17 cellular contexts compared by ENCODE assay signal in the genomic region with DNA sequence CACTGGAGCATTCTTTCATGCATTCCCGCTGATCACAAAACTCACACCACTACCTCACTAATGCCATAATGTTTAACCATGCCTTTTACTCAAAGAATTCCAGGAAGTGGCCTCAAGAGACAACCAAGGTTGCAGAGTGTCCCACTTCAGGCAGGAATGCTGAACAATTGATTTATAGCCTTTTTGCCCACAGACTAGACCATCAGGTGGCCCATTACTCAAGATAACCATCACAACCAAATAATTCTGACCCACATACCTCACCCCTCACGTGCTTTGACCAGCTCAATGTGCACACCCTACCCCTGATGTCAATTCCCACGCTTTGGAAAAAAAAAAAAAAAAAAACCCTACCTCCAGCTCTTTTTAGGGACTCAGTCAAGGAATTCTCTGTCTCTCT.
DNase-seq lines count a peak whose midpoint lies in the region; ATAC-seq, FAIRE-seq and TF ChIP-seq lines count a peak whose summit lies in the region.
"Had no signal": no experiment of that assay in that cellular context is flagged by ENCODE, and none has a peak within 500 bp of the region (broad histone marks: within the 10 kb centered on the region; RNA-seq: fewer than 3 reads in every experiment).

No MANE protein-coding gene starts in this region.

- H3K4me2 ChIP-seq in HepG2 (ENCODE audit: low read depth, low read length): no peak overlapping the region
- H3K4me2 ChIP-seq: KMS-11 had no signal

- TF ChIP-seq POLR2A in HepG2 (IDR thresholded peaks at IDR 0.05; ENCODE audit: insufficient read depth in 1 of 2, low read depth in 2 of 2, low read length in 2 of 2) (no peak), right lobe of liver (IDR thresholded peaks at IDR 0.05) (no peak)

- intact Hi-C loops in HepG2 (cut with micrococcal nuclease; ENCODE audit: unreplicated experiment) (no loop called here), right lobe of liver (cut with DNase I) (no loop called here), posterior vena cava (cut with DNase I) (no loop called here)

- H3K4me3 ChIP-seq in HepG2 (replicated peaks in 1 of 3; ENCODE audit: insufficient read depth in 1 of 3, low read depth in 2 of 3, low read length in 3 of 3) (no peak overlapping the region), right lobe of liver (no peak overlapping the region)
- H3K4me3 ChIP-seq: SK-N-MC had no signal

- no peaks in the 10 kb centered on the region for H3K79me2 ChIP-seq in HepG2 (ENCODE audit: insufficient read depth, low read length)

- no peak for FAIRE-seq in HepG2 (lab: Jason Lieb, UNC)
- FAIRE-seq: A204.1, H54 had no signal

- H3K27ac ChIP-seq in HepG2 (ENCODE audit: extremely low read length, insufficient read depth, low read length) (no peak overlapping the region), right lobe of liver (no peak overlapping the region), caudate nucleus (ENCODE audit: low read depth, low read length) (no peak overlapping the region), RWPE1 (no peak overlapping the region)
- H3K27ac ChIP-seq: KMS-11, SK-N-MC had no signal

- 0% methylated on average over 3 of the region's 3 CpGs for WGBS in HepG2 (ENCODE audit: low lambda C conversion rate)
- WGBS in right lobe of liver (ENCODE audit: insufficient coverage, low coverage, low lambda C conversion rate, missing lambda C conversion rate): 11% methylated on average over 3 of the region's 3 CpGs

- H4K20me1 ChIP-seq in HepG2 (ENCODE audit: insufficient read depth, low read length): no peaks in the 10 kb centered on the region

- no peaks in the 10 kb centered on the region for H3K36me3 ChIP-seq in HepG2 (replicated peaks in 1 of 2; ENCODE audit: control insufficient read depth in 1 of 2, insufficient read depth in 2 of 2, low read length in 2 of 2)
- H3K36me3 ChIP-seq in right lobe of liver: no peaks in the 10 kb centered on the region

- no peaks in the 10 kb centered on the region for H3K27me3 ChIP-seq in HepG2 (ENCODE audit: control insufficient read depth in 1 of 2, insufficient read depth in 2 of 2, low read length in 2 of 2)
- no peaks in the 10 kb centered on the region for H3K27me3 ChIP-seq in right lobe of liver

- TF ChIP-seq EP300 in HepG2 (IDR thresholded peaks at IDR 0.05; ENCODE audit: low read depth in 2 of 2, low read length in 2 of 2): no peak
- TF ChIP-seq EP300 in HepG2 (CRISPR knock-in tag; IDR thresholded peaks at IDR 0.05; ENCODE audit: borderline replicate concordance): no peak

- no TSS peak for BruUV-seq in HepG2 (replicated peaks; lab: Mats Ljungman, UMichigan)

- no peak overlapping the region for H2AFZ ChIP-seq in HepG2 (ENCODE audit: low read length)

- CTCF ChIA-PET in HepG2 (lab: Yijun Ruan, JAX; ENCODE audit: low intra/inter-chr PET ratio, low total read pairs): no interaction called here
- CTCF ChIA-PET in RWPE1 (lab: Yijun Ruan, JAX): no interaction called here

- no peak overlapping the region for H3K9ac ChIP-seq in HepG2 (ENCODE audit: insufficient read depth, low read depth, low read length)
- H3K9ac ChIP-seq: KMS-11 had no signal

- peak; percentile 5 for DNase-seq in HepG2 (ENCODE audit: low spot score)
- no peak for DNase-seq in right lobe of liver
- DNase-seq in astrocyte of the hippocampus (ENCODE audit: low read depth, low spot score): peak; percentile 19
- DNase-seq in left kidney (ENCODE audit: low read depth, low spot score): peak; percentile 16
- no peak for DNase-seq in caudate nucleus (lab: John Stamatoyannopoulos, UW)
- no peak for DNase-seq in RWPE1 (ENCODE audit: low spot score)
- DNase-seq in posterior vena cava (ENCODE audit: low spot score): no peak
- DNase-seq: C1 segment of cervical spinal cord, NCI-H1436, NCI-H2081, NCI-H510A treated with DMSO at 0.1 percent for 48 hours had no signal

- no peaks in the 10 kb centered on the region for H3K9me3 ChIP-seq in HepG2 (ENCODE audit: low read length)
- no peaks in the 10 kb centered on the region for H3K9me3 ChIP-seq in right lobe of liver

- TF ChIP-seq CTCF in HepG2 (CRISPR knock-in tag; IDR thresholded peaks at IDR 0.05): no peak
- no peak for TF ChIP-seq CTCF in right lobe of liver (IDR thresholded peaks at IDR 0.05)
- TF ChIP-seq CTCF in RWPE1 (conservative IDR thresholded peaks at IDR 0.05; ENCODE audit: low read depth): no peak

- ATAC-seq in HepG2 (no peak; the same call in 2 of the 3 replicates), right lobe of liver (no peak), HG03354 (IDR thresholded peaks at IDR 0.05; ENCODE audit: poor library complexity, severe bottlenecking, unreplicated experiment) (no peak)
- ATAC-seq: Right ventricle myocardium inferior had no signal

- H3K4me1 ChIP-seq in HepG2 (ENCODE audit: insufficient read depth, low read length) (no peaks in the 10 kb centered on the region), right lobe of liver (no peaks in the 10 kb centered on the region)

- POLR2A ChIA-PET in HepG2 (lab: Yijun Ruan, JAX): no interaction called here
- POLR2A ChIA-PET in RWPE1 (lab: Yijun Ruan, JAX; ENCODE audit: low non-redundant PET): no interaction called here

- in situ Hi-C loops in HepG2 (cut with HindIII; ENCODE audit: extremely low pct_ligation_motif_present, low pct_unique_long_range_greater_than_20kb): no loop called here

- no peak for TF ChIP-seq RAD21 in HepG2 (CRISPR knock-in tag; IDR thresholded peaks at IDR 0.05)

TF ChIP-seq in HepG2, 621 proteins besides CTCF, POLR2A, EP300 and RAD21:
- TF ChIP-seq, protein P1, sequence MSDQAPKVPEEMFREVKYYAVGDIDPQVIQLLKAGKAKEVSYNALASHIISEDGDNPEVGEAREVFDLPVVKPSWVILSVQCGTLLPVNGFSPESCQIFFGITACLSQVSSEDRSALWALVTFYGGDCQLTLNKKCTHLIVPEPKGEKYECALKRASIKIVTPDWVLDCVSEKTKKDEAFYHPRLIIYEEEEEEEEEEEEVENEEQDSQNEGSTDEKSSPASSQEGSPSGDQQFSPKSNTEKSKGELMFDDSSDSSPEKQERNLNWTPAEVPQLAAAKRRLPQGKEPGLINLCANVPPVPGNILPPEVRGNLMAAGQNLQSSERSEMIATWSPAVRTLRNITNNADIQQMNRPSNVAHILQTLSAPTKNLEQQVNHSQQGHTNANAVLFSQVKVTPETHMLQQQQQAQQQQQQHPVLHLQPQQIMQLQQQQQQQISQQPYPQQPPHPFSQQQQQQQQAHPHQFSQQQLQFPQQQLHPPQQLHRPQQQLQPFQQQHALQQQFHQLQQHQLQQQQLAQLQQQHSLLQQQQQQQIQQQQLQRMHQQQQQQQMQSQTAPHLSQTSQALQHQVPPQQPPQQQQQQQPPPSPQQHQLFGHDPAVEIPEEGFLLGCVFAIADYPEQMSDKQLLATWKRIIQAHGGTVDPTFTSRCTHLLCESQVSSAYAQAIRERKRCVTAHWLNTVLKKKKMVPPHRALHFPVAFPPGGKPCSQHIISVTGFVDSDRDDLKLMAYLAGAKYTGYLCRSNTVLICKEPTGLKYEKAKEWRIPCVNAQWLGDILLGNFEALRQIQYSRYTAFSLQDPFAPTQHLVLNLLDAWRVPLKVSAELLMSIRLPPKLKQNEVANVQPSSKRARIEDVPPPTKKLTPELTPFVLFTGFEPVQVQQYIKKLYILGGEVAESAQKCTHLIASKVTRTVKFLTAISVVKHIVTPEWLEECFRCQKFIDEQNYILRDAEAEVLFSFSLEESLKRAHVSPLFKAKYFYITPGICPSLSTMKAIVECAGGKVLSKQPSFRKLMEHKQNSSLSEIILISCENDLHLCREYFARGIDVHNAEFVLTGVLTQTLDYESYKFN (CRISPR knock-in tag; conservative IDR thresholded peaks at IDR 0.05): no peak
- no peak for TF ChIP-seq NR1H2 (CRISPR knock-in tag; IDR thresholded peaks at IDR 0.05; ENCODE audit: borderline replicate concordance, low read depth)
- TF ChIP-seq MYC (CRISPR knock-in tag; IDR thresholded peaks at IDR 0.05; ENCODE audit: borderline replicate concordance): no peak
- no peak for TF ChIP-seq RBM39 (IDR thresholded peaks at IDR 0.05; ENCODE audit: low read depth, low read length, poor library complexity, severe bottlenecking)
- no peak for TF ChIP-seq HDAC1 (CRISPR knock-in tag; IDR thresholded peaks at IDR 0.05)
- no peak for TF ChIP-seq TCF7 (IDR thresholded peaks at IDR 0.05; ENCODE audit: low read depth)
- no peak for TF ChIP-seq RAD51 (IDR thresholded peaks at IDR 0.05; ENCODE audit: borderline replicate concordance)
- no peak for TF ChIP-seq SOX5 (CRISPR knock-in tag; IDR thresholded peaks at IDR 0.05; ENCODE audit: borderline replicate concordance)
- TF ChIP-seq, protein P2, sequence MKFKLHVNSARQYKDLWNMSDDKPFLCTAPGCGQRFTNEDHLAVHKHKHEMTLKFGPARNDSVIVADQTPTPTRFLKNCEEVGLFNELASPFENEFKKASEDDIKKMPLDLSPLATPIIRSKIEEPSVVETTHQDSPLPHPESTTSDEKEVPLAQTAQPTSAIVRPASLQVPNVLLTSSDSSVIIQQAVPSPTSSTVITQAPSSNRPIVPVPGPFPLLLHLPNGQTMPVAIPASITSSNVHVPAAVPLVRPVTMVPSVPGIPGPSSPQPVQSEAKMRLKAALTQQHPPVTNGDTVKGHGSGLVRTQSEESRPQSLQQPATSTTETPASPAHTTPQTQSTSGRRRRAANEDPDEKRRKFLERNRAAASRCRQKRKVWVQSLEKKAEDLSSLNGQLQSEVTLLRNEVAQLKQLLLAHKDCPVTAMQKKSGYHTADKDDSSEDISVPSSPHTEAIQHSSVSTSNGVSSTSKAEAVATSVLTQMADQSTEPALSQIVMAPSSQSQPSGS (CRISPR knock-in tag; IDR thresholded peaks at IDR 0.05): no peak
- TF ChIP-seq ZNF335 (CRISPR knock-in tag; IDR thresholded peaks at IDR 0.05): no peak
- no peak for TF ChIP-seq FOXP1 (IDR thresholded peaks at IDR 0.05)
- TF ChIP-seq FOXP1 (CRISPR knock-in tag; IDR thresholded peaks at IDR 0.05): no peak
- TF ChIP-seq MXI1 (IDR thresholded peaks at IDR 0.05; ENCODE audit: borderline replicate concordance, low read depth, low read length): no peak
- TF ChIP-seq ZSCAN25 (CRISPR knock-in tag; IDR thresholded peaks at IDR 0.05): no peak
- no peak for TF ChIP-seq NFE2L2 (IDR thresholded peaks at IDR 0.05; ENCODE audit: low read length)
- TF ChIP-seq, protein P3, sequence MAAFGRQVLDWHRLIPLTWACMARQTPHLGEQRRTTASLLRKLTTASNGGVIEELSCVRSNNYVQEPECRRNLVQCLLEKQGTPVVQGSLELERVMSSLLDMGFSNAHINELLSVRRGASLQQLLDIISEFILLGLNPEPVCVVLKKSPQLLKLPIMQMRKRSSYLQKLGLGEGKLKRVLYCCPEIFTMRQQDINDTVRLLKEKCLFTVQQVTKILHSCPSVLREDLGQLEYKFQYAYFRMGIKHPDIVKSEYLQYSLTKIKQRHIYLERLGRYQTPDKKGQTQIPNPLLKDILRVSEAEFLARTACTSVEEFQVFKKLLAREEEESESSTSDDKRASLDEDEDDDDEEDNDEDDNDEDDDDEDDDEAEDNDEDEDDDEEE (CRISPR knock-in tag; IDR thresholded peaks at IDR 0.05): no peak

Comparison
In these comparisons a context has a peak if more than half of its experiments do, and no peak if none do; other contexts are left out.
1. DNase-seq: peak in HepG2 (single experiment), astrocyte of the hippocampus (single experiment) and left kidney (single experiment); none in right lobe of liver (0 of 3), caudate nucleus (0 of 61), RWPE1 (single experiment) and posterior vena cava (single experiment).